In the genomic region with DNA sequence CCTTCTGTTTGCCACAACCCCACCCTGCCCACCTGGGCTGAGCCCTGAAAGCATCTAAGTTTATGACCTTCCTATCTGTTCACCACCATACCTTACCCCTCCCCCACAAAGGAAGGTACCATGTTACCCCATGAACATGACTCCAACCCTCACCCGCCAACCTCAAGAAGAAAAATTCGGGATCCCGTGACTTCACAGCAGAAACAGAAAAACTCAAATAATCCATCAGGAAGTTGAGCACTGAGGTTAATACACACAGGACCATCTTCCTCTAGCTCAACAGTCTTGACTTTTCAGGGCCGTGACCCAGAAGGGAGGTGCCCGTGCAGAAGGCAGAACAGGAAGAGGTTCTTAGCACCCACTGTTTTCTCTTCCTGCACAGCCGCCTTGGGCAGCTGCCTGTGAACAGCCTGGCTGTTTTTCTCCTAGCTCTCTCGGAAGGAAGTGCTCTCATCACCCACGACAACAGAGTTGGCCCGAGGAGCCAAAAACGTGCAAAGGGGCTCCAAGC, we compare ENCODE assay signal across 1 cellular context.
TF ChIP-seq lines count a peak whose summit lies in the region.

No MANE protein-coding gene starts in this region.

TF ChIP-seq in GM23338, 12 proteins besides CTCF, POLR2A, EP300 and RAD21 (continued from another document):
- TF ChIP-seq, protein P1, sequence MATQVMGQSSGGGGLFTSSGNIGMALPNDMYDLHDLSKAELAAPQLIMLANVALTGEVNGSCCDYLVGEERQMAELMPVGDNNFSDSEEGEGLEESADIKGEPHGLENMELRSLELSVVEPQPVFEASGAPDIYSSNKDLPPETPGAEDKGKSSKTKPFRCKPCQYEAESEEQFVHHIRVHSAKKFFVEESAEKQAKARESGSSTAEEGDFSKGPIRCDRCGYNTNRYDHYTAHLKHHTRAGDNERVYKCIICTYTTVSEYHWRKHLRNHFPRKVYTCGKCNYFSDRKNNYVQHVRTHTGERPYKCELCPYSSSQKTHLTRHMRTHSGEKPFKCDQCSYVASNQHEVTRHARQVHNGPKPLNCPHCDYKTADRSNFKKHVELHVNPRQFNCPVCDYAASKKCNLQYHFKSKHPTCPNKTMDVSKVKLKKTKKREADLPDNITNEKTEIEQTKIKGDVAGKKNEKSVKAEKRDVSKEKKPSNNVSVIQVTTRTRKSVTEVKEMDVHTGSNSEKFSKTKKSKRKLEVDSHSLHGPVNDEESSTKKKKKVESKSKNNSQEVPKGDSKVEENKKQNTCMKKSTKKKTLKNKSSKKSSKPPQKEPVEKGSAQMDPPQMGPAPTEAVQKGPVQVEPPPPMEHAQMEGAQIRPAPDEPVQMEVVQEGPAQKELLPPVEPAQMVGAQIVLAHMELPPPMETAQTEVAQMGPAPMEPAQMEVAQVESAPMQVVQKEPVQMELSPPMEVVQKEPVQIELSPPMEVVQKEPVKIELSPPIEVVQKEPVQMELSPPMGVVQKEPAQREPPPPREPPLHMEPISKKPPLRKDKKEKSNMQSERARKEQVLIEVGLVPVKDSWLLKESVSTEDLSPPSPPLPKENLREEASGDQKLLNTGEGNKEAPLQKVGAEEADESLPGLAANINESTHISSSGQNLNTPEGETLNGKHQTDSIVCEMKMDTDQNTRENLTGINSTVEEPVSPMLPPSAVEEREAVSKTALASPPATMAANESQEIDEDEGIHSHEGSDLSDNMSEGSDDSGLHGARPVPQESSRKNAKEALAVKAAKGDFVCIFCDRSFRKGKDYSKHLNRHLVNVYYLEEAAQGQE (IDR thresholded peaks at IDR 0.05; ENCODE audit: unreplicated experiment), result no peak
- TF ChIP-seq ZNF462 (CRISPR knock-in tag; IDR thresholded peaks at IDR 0.05) (no peak), STAT1 (IDR thresholded peaks at IDR 0.05; ENCODE audit: unreplicated experiment) (no peak), EZH2 (IDR thresholded peaks at IDR 0.05; ENCODE audit: low read depth, unreplicated experiment) (no peak), EZH2phosphoT487 (IDR thresholded peaks at IDR 0.05; ENCODE audit: unreplicated experiment) (no peak), POLR2AphosphoS5 (IDR thresholded peaks at IDR 0.05; ENCODE audit: low read depth) (no peak)
